In the genomic region with DNA sequence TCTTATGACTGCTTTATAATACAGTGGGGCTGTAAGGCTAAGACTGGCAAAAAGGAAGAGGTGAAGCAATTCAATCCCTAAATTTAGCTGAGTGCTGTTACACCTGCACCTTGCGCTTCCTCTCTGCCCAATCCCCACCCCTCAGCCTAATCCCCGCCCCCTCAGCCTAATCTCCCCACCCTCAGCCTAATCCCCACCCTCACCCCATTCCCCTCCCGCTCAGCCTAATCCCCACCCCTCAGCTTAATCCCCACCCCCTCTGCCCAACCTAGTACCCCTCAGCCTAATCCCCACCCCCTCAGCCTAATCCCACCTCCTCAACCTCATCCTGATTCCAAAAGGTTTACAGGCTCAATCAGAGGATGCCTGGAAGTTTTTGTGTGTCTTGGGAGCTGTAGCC, we compare ENCODE assay signal across 23 cellular contexts.
A peak's percentile ranks its signal among the peaks of the same experiment; 100 is the strongest.
DNase-seq lines count a peak whose midpoint lies in the region; ATAC-seq and TF ChIP-seq lines count a peak whose summit lies in the region.
"Had no signal": no experiment of that assay in that cellular context is flagged by ENCODE, and none has a peak within 500 bp of the region (broad histone marks: within the 10 kb centered on the region; RNA-seq: fewer than 3 reads in every experiment).

No MANE protein-coding gene starts in this region.

- no peak overlapping the region for H3K23ac ChIP-seq in H9 (ENCODE audit: insufficient read length, low read depth, low read length)

- no peak overlapping the region for H3K18ac ChIP-seq in H9 (ENCODE audit: insufficient read length, low read depth, low read length)

- no peak overlapping the region for H2BK15ac ChIP-seq in H9 (ENCODE audit: low read depth, low read length)

- H2AFZ ChIP-seq in H9 (ENCODE audit: low read length), result no peak overlapping the region

- H4K91ac ChIP-seq in H9 (ENCODE audit: insufficient read length, low read depth, low read length), result no peak overlapping the region

- H3K27me3 ChIP-seq in BLaER1 treated with 17β-estradiol and CSF1 and Interleukin-3, amounts not matched to agents 10 nM and 100 nM, result no peaks in the 10 kb centered on the region
- H3K27me3 ChIP-seq in H9 (ENCODE audit: insufficient read depth, low read length), result no peaks in the 10 kb centered on the region
- H3K27me3 ChIP-seq: BE2C, MG63 had no signal

- no peak overlapping the region for H2BK120ac ChIP-seq in H9 (ENCODE audit: low read depth, low read length, poor library complexity, severe bottlenecking)

- peaks cover 2 to 32% (median 22%) of the 10 kb centered on the region in 11 experiments; a peak in 19 of 22 replicates for H3K9me3 ChIP-seq in BLaER1 treated with 17β-estradiol and CSF1 and Interleukin-3, amounts not matched to agents 10 nM and 100 nM (replicated peaks in 1 of 11)
- no peaks in the 10 kb centered on the region for H3K9me3 ChIP-seq in H9 (ENCODE audit: control insufficient read depth, low read depth, low read length)
- H3K9me3 ChIP-seq: BE2C, MG63 had no signal

- CTCF ChIA-PET in WTC11 (lab: Charles Lee), result interaction anchor here (0.8 to 1.1 kb wide), 2 partner anchors 18 to 47 kb away, joined by 3 to 6 read pairs; no protein-coding TSS in a partner anchor

- H3K4me1 ChIP-seq in BLaER1 treated with 17β-estradiol and CSF1 and Interleukin-3, amounts not matched to agents 10 nM and 100 nM, result peaks cover 9 to 30% (median 26%) of the 10 kb centered on the region in 10 experiments
- H3K4me1 ChIP-seq in H9 (ENCODE audit: insufficient read depth, low read length), result peaks cover 6% of the 10 kb centered on the region; the same call in 1 of the 2 replicates
- H3K4me1 ChIP-seq: BE2C had no signal

- no peaks in the 10 kb centered on the region for H3K36me3 ChIP-seq in BLaER1 treated with 17β-estradiol and CSF1 and Interleukin-3, amounts not matched to agents 10 nM and 100 nM
- H3K36me3 ChIP-seq: BE2C, MG63 had no signal

- H2BK5ac ChIP-seq in H9 (ENCODE audit: insufficient read length, low read length), result no peak overlapping the region

- H3K14ac ChIP-seq in H9 (ENCODE audit: insufficient read depth, low read length), result no peak overlapping the region

- no peak overlapping the region for H3K56ac ChIP-seq in H9 (ENCODE audit: insufficient read length, low read depth, low read length)

- H3K9me3 Mint-ChIP-seq in H9 (peaks cover 0 to under 1% of the 10 kb centered on the region in 2 experiments; a peak in 2 of 5 replicates), WTC11 (peaks cover 3% of the 10 kb centered on the region)
- H3K9me3 Mint-ChIP-seq: CD4-positive, alpha-beta T cell had no signal

- H2BK12ac ChIP-seq in H9 (ENCODE audit: insufficient read length, low read depth, low read length), result no peak overlapping the region

- H3K4me3 ChIP-seq in BLaER1 treated with 17β-estradiol and CSF1 and Interleukin-3, amounts not matched to agents 10 nM and 100 nM, result no peak overlapping the region
- H3K4me3 ChIP-seq: MG63, SK-N-MC had no signal

- H4K5ac ChIP-seq in H9 (ENCODE audit: insufficient read length, low read depth, low read length), result no peak overlapping the region

- TF ChIP-seq CTCF in H9 (conservative IDR thresholded peaks at IDR 0.05), result no peak
- TF ChIP-seq CTCF in WTC11 (IDR thresholded peaks at IDR 0.05), result no peak

- H3K9ac ChIP-seq in BLaER1 treated with 17β-estradiol and CSF1 and Interleukin-3, amounts not matched to agents 10 nM and 100 nM, result no peak overlapping the region
- H3K9ac ChIP-seq in H9 (ENCODE audit: extremely low read depth, insufficient read length, low read length), result no peak overlapping the region

- no peak overlapping the region for H3K4ac ChIP-seq in H9 (ENCODE audit: low read depth, low read length)

- no peak overlapping the region for H3T11ph ChIP-seq in H9 (ENCODE audit: low read length)

- H4K8ac ChIP-seq in H9 (replicated peaks; ENCODE audit: insufficient read length, low read depth, low read length), result no peak overlapping the region

- H3K23me2 ChIP-seq in H9 (ENCODE audit: insufficient read length, low read depth, low read length, poor library complexity, severe bottlenecking), result no peaks in the 10 kb centered on the region

- H4K20me1 ChIP-seq in BLaER1 treated with 17β-estradiol and CSF1 and Interleukin-3, amounts not matched to agents 10 nM and 100 nM, result no peaks in the 10 kb centered on the region
- H4K20me1 ChIP-seq in H9 (ENCODE audit: control insufficient read depth, insufficient read depth, insufficient read length), result no peaks in the 10 kb centered on the region

- H3K4me3 Mint-ChIP-seq in H9 (no peak overlapping the region), WTC11 (no peak overlapping the region)
- H3K4me3 Mint-ChIP-seq: CD4-positive, alpha-beta T cell had no signal

- H2AK5ac ChIP-seq in H9 (ENCODE audit: insufficient read length, low read length), result no peak overlapping the region

- H3K79me1 ChIP-seq in H9 (ENCODE audit: insufficient read depth, low read depth, low read length, poor library complexity, severe bottlenecking), result no peaks in the 10 kb centered on the region

- DNase-seq in H9 (peak; percentile 76), WTC11 (ENCODE audit: low spot score) (peak; percentile 19), iPS-NIHi11 (ENCODE audit: low spot score) (peak; percentile 67), SIG-M5 treated with dmso at 0.1 percent for 504 hours (lab: John Stamatoyannopoulos, UW; ENCODE audit: unreplicated experiment) (no peak), OCI-M2 (lab: John Stamatoyannopoulos, UW; ENCODE audit: unreplicated experiment) (no peak), HUDEP-2 (lab: John Stamatoyannopoulos, UW; ENCODE audit: unreplicated experiment in 76 of 76) (no peak)
- DNase-seq: BE2C; CD4-positive, alpha-beta T cell; DMS153; GOT3; Kasumi-1; MG63; NCI-H1092; NCI-H1436; NCI-H1930; NCI-H2227 treated with DMSO at 0.1 percent for 48 hours; NCI-H510A treated with DMSO at 0.1 percent for 48 hours; NCI-H774; OCI-M1; SHP77; SW 1271 had no signal

- H2BK20ac ChIP-seq in H9 (ENCODE audit: low read depth, low read length, poor library complexity, severe bottlenecking), result no peak overlapping the region

- WGBS in H9 (ENCODE audit: extremely low coverage, insufficient read length, low lambda C conversion rate), result no CpG with 5 or more reads among the region's 3 CpGs

- no peak overlapping the region for H3K27ac Mint-ChIP-seq in H9
- no peak overlapping the region for H3K27ac Mint-ChIP-seq in WTC11
- H3K27ac Mint-ChIP-seq: CD4-positive, alpha-beta T cell had no signal

- peak overlapping the region in 8 of 11 experiments; percentile 61 to 87 (median 75); a peak in 13 of 22 replicates for H3K4me2 ChIP-seq in BLaER1 treated with 17β-estradiol and CSF1 and Interleukin-3, amounts not matched to agents 10 nM and 100 nM
- no peak overlapping the region for H3K4me2 ChIP-seq in H9 (ENCODE audit: insufficient read depth, insufficient read length, low read length)

- no peaks in the 10 kb centered on the region for H3K79me2 ChIP-seq in H9 (ENCODE audit: insufficient read depth, low read length)

- H3K27ac ChIP-seq in BLaER1 treated with 17β-estradiol and CSF1 and Interleukin-3, amounts not matched to agents 10 nM and 100 nM, result peak overlapping the region in 7 of 11 experiments; percentile 51 to 78 (median 74); a peak in 8 of 22 replicates
- no peak overlapping the region for H3K27ac ChIP-seq in H9 (ENCODE audit: insufficient read length, low read depth, low read length)
- H3K27ac ChIP-seq: SK-N-MC had no signal

- H3K36me3 Mint-ChIP-seq in H9 (ENCODE audit: insufficient read depth in 1 of 3, low read depth in 3 of 3), result peaks cover 0 to 2% (median 2%) of the 10 kb centered on the region in 3 experiments; a peak in 2 of 7 replicates
- H3K36me3 Mint-ChIP-seq in WTC11, result no peaks in the 10 kb centered on the region

- H3K27me3 Mint-ChIP-seq in H9 (ENCODE audit: low read depth) (no peaks in the 10 kb centered on the region; the same call in 1 of the 2 replicates), WTC11 (ENCODE audit: low read depth) (0 out of 2 replicates have a peak, but pooled peaks cover 4% of the 10 kb centered on the region)
- H3K27me3 Mint-ChIP-seq: CD4-positive, alpha-beta T cell had no signal

- peak; percentile 87 for ATAC-seq in WTC11

- peaks cover 22 to 23% of the 10 kb centered on the region in 2 experiments for H3K4me1 Mint-ChIP-seq in H9
- peaks cover 19% of the 10 kb centered on the region for H3K4me1 Mint-ChIP-seq in WTC11

- POLR2A ChIA-PET in WTC11 (lab: Charles Lee), result no interaction called here

TF ChIP-seq in WTC11, 78 proteins besides CTCF, POLR2A, EP300 and RAD21 (continues in another document):
- no peak for TF ChIP-seq GTF2I (CRISPR knock-in tag; conservative IDR thresholded peaks at IDR 0.05)
- TF ChIP-seq, protein P1, sequence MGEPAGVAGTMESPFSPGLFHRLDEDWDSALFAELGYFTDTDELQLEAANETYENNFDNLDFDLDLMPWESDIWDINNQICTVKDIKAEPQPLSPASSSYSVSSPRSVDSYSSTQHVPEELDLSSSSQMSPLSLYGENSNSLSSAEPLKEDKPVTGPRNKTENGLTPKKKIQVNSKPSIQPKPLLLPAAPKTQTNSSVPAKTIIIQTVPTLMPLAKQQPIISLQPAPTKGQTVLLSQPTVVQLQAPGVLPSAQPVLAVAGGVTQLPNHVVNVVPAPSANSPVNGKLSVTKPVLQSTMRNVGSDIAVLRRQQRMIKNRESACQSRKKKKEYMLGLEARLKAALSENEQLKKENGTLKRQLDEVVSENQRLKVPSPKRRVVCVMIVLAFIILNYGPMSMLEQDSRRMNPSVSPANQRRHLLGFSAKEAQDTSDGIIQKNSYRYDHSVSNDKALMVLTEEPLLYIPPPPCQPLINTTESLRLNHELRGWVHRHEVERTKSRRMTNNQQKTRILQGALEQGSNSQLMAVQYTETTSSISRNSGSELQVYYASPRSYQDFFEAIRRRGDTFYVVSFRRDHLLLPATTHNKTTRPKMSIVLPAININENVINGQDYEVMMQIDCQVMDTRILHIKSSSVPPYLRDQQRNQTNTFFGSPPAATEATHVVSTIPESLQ (CRISPR knock-in tag; IDR thresholded peaks at IDR 0.05), result no peak
- TF ChIP-seq ELF4 (CRISPR knock-in tag; IDR thresholded peaks at IDR 0.05; ENCODE audit: low read depth), result no peak
- TF ChIP-seq SP1 (CRISPR knock-in tag; conservative IDR thresholded peaks at IDR 0.05), result no peak
- TF ChIP-seq, protein P2, sequence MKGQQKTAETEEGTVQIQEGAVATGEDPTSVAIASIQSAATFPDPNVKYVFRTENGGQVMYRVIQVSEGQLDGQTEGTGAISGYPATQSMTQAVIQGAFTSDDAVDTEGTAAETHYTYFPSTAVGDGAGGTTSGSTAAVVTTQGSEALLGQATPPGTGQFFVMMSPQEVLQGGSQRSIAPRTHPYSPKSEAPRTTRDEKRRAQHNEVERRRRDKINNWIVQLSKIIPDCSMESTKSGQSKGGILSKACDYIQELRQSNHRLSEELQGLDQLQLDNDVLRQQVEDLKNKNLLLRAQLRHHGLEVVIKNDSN (CRISPR knock-in tag; IDR thresholded peaks at IDR 0.05), result no peak
- no peak for TF ChIP-seq RORB (CRISPR knock-in tag; IDR thresholded peaks at IDR 0.05)
- no peak for TF ChIP-seq OVOL2 (CRISPR knock-in tag; IDR thresholded peaks at IDR 0.05; ENCODE audit: borderline replicate concordance)
- TF ChIP-seq ZNF263 (CRISPR knock-in tag; IDR thresholded peaks at IDR 0.05; ENCODE audit: low read depth), result no peak
- no peak for TF ChIP-seq IRF2 (CRISPR knock-in tag; IDR thresholded peaks at IDR 0.05; ENCODE audit: borderline replicate concordance, low read depth)
- TF ChIP-seq PRRX2 (CRISPR knock-in tag; IDR thresholded peaks at IDR 0.05), result no peak
- TF ChIP-seq TEAD4 (CRISPR knock-in tag; IDR thresholded peaks at IDR 0.05), result no peak

Comparison
In these comparisons a context has a peak if more than half of its experiments do, and no peak if none do; other contexts are left out.
1. DNase-seq: peak in H9 (single experiment), WTC11 (single experiment) and iPS-NIHi11 (single experiment); none in SIG-M5 treated with dmso at 0.1 percent for 504 hours (single experiment), OCI-M2 (single experiment) and HUDEP-2 (0 of 76).